Comparison of ENCODE assay signal across 8 cellular contexts in the genomic region with DNA sequence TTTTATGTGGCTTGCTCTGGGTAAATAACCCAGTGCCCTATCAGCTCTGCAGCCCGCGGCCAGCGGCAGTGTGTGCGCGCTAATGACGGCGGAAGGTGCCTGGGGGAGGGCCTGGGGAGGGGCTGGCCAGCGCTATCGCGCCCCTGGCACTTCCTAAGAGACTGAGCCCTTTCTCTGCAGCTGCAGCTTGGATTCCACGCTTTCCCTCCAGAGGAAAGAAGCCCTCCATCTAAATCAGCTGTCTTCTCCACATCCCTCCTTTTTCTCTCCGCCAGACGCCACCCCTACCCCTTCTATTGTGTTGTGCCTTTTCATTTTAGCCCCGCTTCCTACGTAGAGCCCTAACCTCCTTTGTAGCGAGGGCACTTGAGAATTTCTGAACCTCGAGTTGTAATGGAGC. TPM values are rescaled to one million over a fixed set of nuclear protein-coding genes. Genes with fewer than 3 reads are reported as not detected.
DNase-seq lines count a peak whose midpoint lies in the region; ATAC-seq and TF ChIP-seq lines count a peak whose summit lies in the region.

No MANE protein-coding gene starts in this region.

- peaks cover 22% of the 10 kb centered on the region for H3K4me1 Mint-ChIP-seq in activated T-cell treated with anti-CD3 and anti-CD28 coated beads, Interleukin-2, amount 50 U/mL, for 72 hours (ENCODE audit: low read depth)

- no peaks in the 10 kb centered on the region for H3K36me3 ChIP-seq in sigmoid colon

- no peak for DNase-seq in activated T-cell treated with anti-CD3 and anti-CD28 coated beads, Interleukin-2, amount 50 U/mL, for 72 hours
- DNase-seq in activated T-cell treated with anti-CD3 and anti-CD28 coated beads, Interleukin-2, amount 50 U/mL, for 48 hours: no peak
- DNase-seq in SK-N-DZ (ENCODE audit: low spot score) (peak; percentile 66), fibroblast of villous mesenchyme (ENCODE audit: low read depth) (no peak), sigmoid colon (no peak)

- peak overlapping the region; percentile 86 to 87 for H3K4me3 Mint-ChIP-seq in activated T-cell treated with anti-CD3 and anti-CD28 coated beads, Interleukin-2, amount 50 U/mL, for 72 hours

- peak overlapping the region; percentile 56 for H3K4me3 ChIP-seq in fibroblast of villous mesenchyme (ENCODE audit: low read depth, low read length)
- H3K4me3 ChIP-seq in sigmoid colon: peak overlapping the region in 3 of 4 donors; percentile 33 to 49 (median 49)

- no peak overlapping the region for H3K27ac ChIP-seq in sigmoid colon

- intact Hi-C loops in sigmoid colon (cut with DNase I): no loop called here

- H3K9me3 Mint-ChIP-seq in activated T-cell treated with anti-CD3 and anti-CD28 coated beads, Interleukin-2, amount 50 U/mL, for 72 hours: no peaks in the 10 kb centered on the region

- H3K27me3 Mint-ChIP-seq in activated T-cell treated with anti-CD3 and anti-CD28 coated beads, Interleukin-2, amount 50 U/mL, for 72 hours (ENCODE audit: low read depth): peaks cover 42% of the 10 kb centered on the region

- peaks cover 0 to 2% of the 10 kb centered on the region in 2 donors for H3K36me3 Mint-ChIP-seq in activated T-cell treated with anti-CD3 and anti-CD28 coated beads, Interleukin-2, amount 50 U/mL, for 72 hours (ENCODE audit: insufficient read depth in 2 of 2)

- H3K9me3 ChIP-seq in sigmoid colon: no peaks in the 10 kb centered on the region

- peaks cover 0 to 44% (median 12%) of the 10 kb centered on the region in 3 donors for H3K27me3 ChIP-seq in sigmoid colon

- 1 to 2% methylated on average over 17 of the region's 17 CpGs for WGBS in sigmoid colon, 2 donors

- no peak for TF ChIP-seq CTCF in fibroblast of villous mesenchyme (IDR thresholded peaks at IDR 0.05; ENCODE audit: insufficient read depth, low read depth, low read length)
- TF ChIP-seq CTCF in sigmoid colon (IDR thresholded peaks at IDR 0.05): no peak

- no peak overlapping the region for H3K27ac Mint-ChIP-seq in activated T-cell treated with anti-CD3 and anti-CD28 coated beads, Interleukin-2, amount 50 U/mL, for 72 hours

- ATAC-seq in activated T-cell treated with anti-CD3 and anti-CD28 coated beads, Interleukin-2, amount 50 U/mL, for 72 hours (replicated peaks in 1 of 2): no peak
- ATAC-seq in HG03108 (IDR thresholded peaks at IDR 0.05; ENCODE audit: unreplicated experiment) (no peak), HG03460 (IDR thresholded peaks at IDR 0.05; ENCODE audit: unreplicated experiment) (no peak), HG03520 (IDR thresholded peaks at IDR 0.05; ENCODE audit: unreplicated experiment) (no peak)

- H3K4me1 ChIP-seq in sigmoid colon: peaks cover 0 to 14% (median 12%) of the 10 kb centered on the region in 4 donors

- no peak for TF ChIP-seq POLR2A in sigmoid colon (IDR thresholded peaks at IDR 0.05)

- no peak for TF ChIP-seq EP300 in sigmoid colon (IDR thresholded peaks at IDR 0.05)

RNA-seq across cellular contexts. Expression of a gene that starts 0.9 kb away (rescaled TPM):
- total RNA-seq in activated T-cell treated with anti-CD3 and anti-CD28 coated beads, Interleukin-2, amount 50 U/mL, for 72 hours: not detected
- polyA plus RNA-seq in SK-N-DZ (2014; cell fraction: cytosol; rRNA removed): 15.1 and 30.8 TPM in 2 replicates
- 8.5 and 9.5 TPM in 2 replicates for polyA plus RNA-seq in SK-N-DZ (2014; cell fraction: nucleus; rRNA removed)
- total RNA-seq in fibroblast of villous mesenchyme (not detected in 2 replicates), sigmoid colon (10 to 100 TPM in 1 of 4 donors, 1 to 10 TPM in 3; 1.9 to 17.6 (median 4.8) TPM)
- 1 to 10 TPM in 1 of 3 donors, under 1 TPM in 1, not detected in 1; under 0.01 to 1.5 TPM for polyA plus RNA-seq in sigmoid colon
